ENCODE assay signal across 1 cellular context in genomic region chr6:43499028-43499815, GRCh38.
TF ChIP-seq lines count a peak whose summit lies in the region.

No MANE protein-coding gene starts in this region.

TF ChIP-seq in HepG2, 621 proteins besides CTCF, POLR2A, EP300 and RAD21 (continued from another document and continues in another):
- TF ChIP-seq ZNF318 (CRISPR knock-in tag; IDR thresholded peaks at IDR 0.05) (no peak), ZNF18 (CRISPR knock-in tag; IDR thresholded peaks at IDR 0.05; ENCODE audit: insufficient replicate concordance) (no peak), HBP1 (CRISPR knock-in tag; IDR thresholded peaks at IDR 0.05; ENCODE audit: low read depth) (no peak), ZNF589 (CRISPR knock-in tag; conservative IDR thresholded peaks at IDR 0.05) (no peak), DPF2 (CRISPR knock-in tag; IDR thresholded peaks at IDR 0.05; ENCODE audit: borderline replicate concordance, low read depth) (0 out of 2 replicates have a peak, but pooled peaks have one; percentile 12), NBN (conservative IDR thresholded peaks at IDR 0.05) (no peak), ZNF230 (CRISPR knock-in tag; IDR thresholded peaks at IDR 0.05) (no peak), USF2 (IDR thresholded peaks at IDR 0.05; ENCODE audit: low read depth, low read length) (no peak), USF2 (CRISPR knock-in tag; IDR thresholded peaks at IDR 0.05; ENCODE audit: borderline replicate concordance) (no peak), SIN3B (IDR thresholded peaks at IDR 0.05; ENCODE audit: low read length) (no peak), ZNF292 (CRISPR knock-in tag; IDR thresholded peaks at IDR 0.05; ENCODE audit: borderline replicate concordance, low read depth) (peak; percentile 64; the same call in 1 of the 2 replicates), ZNF639 (CRISPR knock-in tag; conservative IDR thresholded peaks at IDR 0.05) (no peak), SALL2 (CRISPR knock-in tag; IDR thresholded peaks at IDR 0.05) (no peak), ETV5 (CRISPR knock-in tag; IDR thresholded peaks at IDR 0.05; ENCODE audit: borderline replicate concordance) (no peak), BATF2 (CRISPR knock-in tag; IDR thresholded peaks at IDR 0.05) (no peak), SMAD9 (CRISPR knock-in tag; IDR thresholded peaks at IDR 0.05) (no peak), HOXA7 (CRISPR knock-in tag; IDR thresholded peaks at IDR 0.05) (no peak), ZFP41 (CRISPR knock-in tag; IDR thresholded peaks at IDR 0.05; ENCODE audit: borderline replicate concordance) (no peak), ATF2 (CRISPR knock-in tag; IDR thresholded peaks at IDR 0.05) (no peak), DR1 (CRISPR knock-in tag; IDR thresholded peaks at IDR 0.05) (no peak), SIN3A (IDR thresholded peaks at IDR 0.05; ENCODE audit: borderline replicate concordance, low read depth, low read length) (0 out of 2 replicates have a peak, but pooled peaks have one; percentile 28), ZNF256 (CRISPR knock-in tag; conservative IDR thresholded peaks at IDR 0.05) (no peak), ZC3H13 (CRISPR knock-in tag; IDR thresholded peaks at IDR 0.05) (no peak), FOXA3 (CRISPR knock-in tag; IDR thresholded peaks at IDR 0.05) (no peak), ZNF570 (CRISPR knock-in tag; IDR thresholded peaks at IDR 0.05; ENCODE audit: borderline replicate concordance) (no peak), GTF2F1 (IDR thresholded peaks at IDR 0.05; ENCODE audit: low read length) (no peak), CENPX (CRISPR knock-in tag; IDR thresholded peaks at IDR 0.05) (no peak), POGK (CRISPR knock-in tag; conservative IDR thresholded peaks at IDR 0.05) (no peak), SPEN (CRISPR knock-in tag; IDR thresholded peaks at IDR 0.05; ENCODE audit: low read depth) (no peak), ELF3 (CRISPR knock-in tag; IDR thresholded peaks at IDR 0.05) (no peak), ZMYM2 (CRISPR knock-in tag; IDR thresholded peaks at IDR 0.05) (no peak), LBX2 (CRISPR knock-in tag; IDR thresholded peaks at IDR 0.05; ENCODE audit: borderline replicate concordance) (no peak), NFE2 (CRISPR knock-in tag; IDR thresholded peaks at IDR 0.05) (no peak), STAT5B (CRISPR knock-in tag; IDR thresholded peaks at IDR 0.05) (no peak), ZBTB46 (CRISPR knock-in tag; IDR thresholded peaks at IDR 0.05; ENCODE audit: borderline replicate concordance) (no peak), YEATS2 (CRISPR knock-in tag; IDR thresholded peaks at IDR 0.05; ENCODE audit: borderline replicate concordance) (no peak), TCF7 (IDR thresholded peaks at IDR 0.05; ENCODE audit: low read depth) (no peak), CREB3 (CRISPR knock-in tag; IDR thresholded peaks at IDR 0.05) (no peak)
